Comparison of ENCODE assay signal across 34 cellular contexts in genomic region chr2:406876-407275, GRCh38.
"Had no signal": no experiment of that assay in that cellular context is flagged by ENCODE, and none has a peak within 500 bp of the region (broad histone marks: within the 10 kb centered on the region; RNA-seq: fewer than 3 reads in every experiment).

No MANE protein-coding gene starts in this region.

- FAIRE-seq: endometrium, pancreas had no signal

- ATAC-seq: activated CD4-positive, CD25-positive, alpha-beta regulatory T cell treated with anti-CD3 and anti-CD28 coated beads, Interleukin-2, amount 50 U/mL, for 24 hours; activated naive CD4-positive, alpha-beta T cell treated with anti-CD3 and anti-CD28 coated beads, Interleukin-2, amount 50 U/mL, for 72 hours; gastrocnemius medialis; pancreas; sciatic nerve; stimulated activated memory B cell treated with anti-CD40 and anti-IgM and Interleukin-4, amounts not matched to agents 10 μg/mL and 1 μg/mL and 100 μg/mL, for 72 hours; T-helper 17 cell; upper lobe of right lung had no signal

- H3K27ac ChIP-seq: epithelial cell of prostate, gastrocnemius medialis, hepatocyte, left ventricle myocardium inferior, neutrophil, pancreas, prostate gland, stomach, thyroid gland, upper lobe of right lung, WERI-Rb-1 had no signal

- H3K4me1 Mint-ChIP-seq: activated CD4-positive, alpha-beta memory T cell treated with anti-CD3 and anti-CD28 coated beads, Interleukin-2, amount 10 ng/mL, durations not matched to agents 7 days and 5 days; activated CD4-positive, alpha-beta T cell treated with anti-CD3 and anti-CD28 coated beads, Interleukin-2, amount 10 ng/mL, durations not matched to agents 7 days and 5 days; stimulated activated memory B cell treated with anti-CD40 and anti-IgM and Interleukin-4, amounts not matched to agents 10 μg/mL and 1 μg/mL and 100 μg/mL, for 72 hours; T-helper 17 cell had no signal

- H3K36me3 ChIP-seq: gastrocnemius medialis, left ventricle myocardium inferior, neutrophil, pancreas, prostate gland, stomach, thyroid gland, upper lobe of right lung, WERI-Rb-1 had no signal

- H3K9me3 ChIP-seq: gastrocnemius medialis, neutrophil, pancreas, prostate gland, thyroid gland, upper lobe of right lung had no signal

- H3K27me3 ChIP-seq: gastrocnemius medialis, hepatocyte, neutrophil, pancreas, stomach, thyroid gland had no signal

- DNase-seq: activated CD4-positive, alpha-beta memory T cell treated with anti-CD3 and anti-CD28 coated beads, Interleukin-2, amount 10 ng/mL, durations not matched to agents 7 days and 5 days; activated CD4-positive, alpha-beta T cell treated with anti-CD3 and anti-CD28 coated beads, Interleukin-2, amount 10 ng/mL, durations not matched to agents 7 days and 5 days; activated T-cell treated with anti-CD3 and anti-CD28 coated beads, Interleukin-2, amount 50 U/mL, for 48 hours; anterior cingulate cortex; effector CD4-positive, alpha-beta T cell; gastrocnemius medialis; left ventricle myocardium inferior; mesendoderm; nephron progenitor cell; pancreas; retina; stimulated activated CD4-positive, alpha-beta T cell treated with anti-CD3 and anti-CD28 coated beads, Interleukin-1b, Interleukin-23, amount 100 ng/mL, for 48 hours; stimulated activated CD4-positive, alpha-beta T cell treated with anti-CD3 and anti-CD28 coated beads, Interleukin-4, amount 100 ng/mL, for 4 hours; stimulated activated CD8-positive, alpha-beta memory T cell treated with anti-CD3 and anti-CD28 coated beads, Interleukin-4, amount 100 ng/mL, for 48 hours; stomach; T-helper 17 cell; T1000; thyroid gland; upper lobe of right lung; WERI-Rb-1 had no signal

- H3K4me2 ChIP-seq: hepatocyte, smooth muscle cell had no signal

- H3K4me3 Mint-ChIP-seq: activated CD4-positive, alpha-beta memory T cell treated with anti-CD3 and anti-CD28 coated beads, Interleukin-2, amount 10 ng/mL, durations not matched to agents 7 days and 5 days; activated CD4-positive, alpha-beta T cell treated with anti-CD3 and anti-CD28 coated beads, Interleukin-2, amount 10 ng/mL, durations not matched to agents 7 days and 5 days; central memory CD8-positive, alpha-beta T cell; dendritic cell treated with granulocyte-macrophage colony-stimulating factor and Interleukin-4, amounts not matched to agents 40 ng/mL and 50 ng/mL, for 4 days; nephron progenitor cell; stimulated activated memory B cell treated with anti-CD40 and anti-IgM and Interleukin-4, amounts not matched to agents 10 μg/mL and 1 μg/mL and 100 μg/mL, for 72 hours; T-helper 17 cell had no signal

- H3K4me1 ChIP-seq: gastrocnemius medialis, left ventricle myocardium inferior, pancreas, prostate gland, stomach, thyroid gland, upper lobe of right lung had no signal

- H3K79me2 ChIP-seq: hepatocyte had no signal

- H3K4me3 ChIP-seq: gastrocnemius medialis, hepatocyte, left ventricle myocardium inferior, lung, pancreas, prostate gland, smooth muscle cell, stomach, thyroid gland, upper lobe of right lung had no signal

- H2AFZ ChIP-seq: hepatocyte had no signal

- H3K27ac Mint-ChIP-seq: activated CD4-positive, alpha-beta memory T cell treated with anti-CD3 and anti-CD28 coated beads, Interleukin-2, amount 10 ng/mL, durations not matched to agents 7 days and 5 days; activated CD4-positive, alpha-beta T cell treated with anti-CD3 and anti-CD28 coated beads, Interleukin-2, amount 10 ng/mL, durations not matched to agents 7 days and 5 days; activated naive CD4-positive, alpha-beta T cell treated with anti-CD3 and anti-CD28 coated beads, Interleukin-2, amount 50 U/mL, for 72 hours; activated T-helper 2 cell treated with anti-CD3 and anti-CD28 coated beads, Interferon-gamma antibody, Interleukin-2, Interleukin-4, amounts not matched to agents 10 μg/mL and 5 μg/mL and 100 μg/mL, durations not matched to agents 14 hours and 24 hours and 36 hours; dendritic cell treated with granulocyte-macrophage colony-stimulating factor and Interleukin-4, amounts not matched to agents 40 ng/mL and 50 ng/mL, for 4 days; nephron progenitor cell; stimulated activated memory B cell treated with anti-CD40 and anti-IgM and Interleukin-4, amounts not matched to agents 10 μg/mL and 1 μg/mL and 100 μg/mL, for 72 hours; T-helper 17 cell had no signal

- H3K27me3 Mint-ChIP-seq: central memory CD8-positive, alpha-beta T cell; dendritic cell treated with granulocyte-macrophage colony-stimulating factor and Interleukin-4, amounts not matched to agents 40 ng/mL and 50 ng/mL, for 4 days; stimulated activated memory B cell treated with anti-CD40 and anti-IgM and Interleukin-4, amounts not matched to agents 10 μg/mL and 1 μg/mL and 100 μg/mL, for 72 hours; T-helper 17 cell had no signal
